ENCODE assay signal across 1 cellular context in the genomic region with DNA sequence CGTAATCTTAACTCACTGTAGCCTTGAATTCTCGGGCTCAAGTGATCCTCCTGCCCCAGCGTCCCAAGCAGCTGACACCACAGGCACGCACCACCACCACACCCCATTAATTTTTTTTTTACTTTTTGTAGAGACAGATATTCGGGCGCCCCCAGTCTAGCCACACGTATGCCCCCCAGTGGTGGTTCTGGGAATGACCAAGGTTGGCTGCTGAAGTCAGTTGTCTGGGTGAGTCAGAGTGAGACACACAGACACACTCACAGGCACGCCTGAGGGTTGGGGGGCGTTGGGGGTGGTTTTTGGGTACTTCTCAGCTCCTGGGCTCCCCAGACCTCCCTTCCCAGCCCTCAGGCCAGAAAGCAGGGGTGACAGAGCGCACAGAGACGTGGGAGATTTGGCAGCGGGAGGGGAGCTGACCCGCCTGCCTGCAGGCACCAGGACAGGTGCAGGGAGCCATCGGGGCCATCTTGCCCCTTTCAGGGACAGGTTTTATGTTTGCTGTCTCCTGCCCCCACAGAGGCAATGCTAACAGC.
TF ChIP-seq lines count a peak whose summit lies in the region.

No MANE protein-coding gene starts in this region.

TF ChIP-seq in K562, 482 proteins besides CTCF, POLR2A, EP300 and RAD21 (continued from another document and continues in another):
- TF ChIP-seq, protein P1, sequence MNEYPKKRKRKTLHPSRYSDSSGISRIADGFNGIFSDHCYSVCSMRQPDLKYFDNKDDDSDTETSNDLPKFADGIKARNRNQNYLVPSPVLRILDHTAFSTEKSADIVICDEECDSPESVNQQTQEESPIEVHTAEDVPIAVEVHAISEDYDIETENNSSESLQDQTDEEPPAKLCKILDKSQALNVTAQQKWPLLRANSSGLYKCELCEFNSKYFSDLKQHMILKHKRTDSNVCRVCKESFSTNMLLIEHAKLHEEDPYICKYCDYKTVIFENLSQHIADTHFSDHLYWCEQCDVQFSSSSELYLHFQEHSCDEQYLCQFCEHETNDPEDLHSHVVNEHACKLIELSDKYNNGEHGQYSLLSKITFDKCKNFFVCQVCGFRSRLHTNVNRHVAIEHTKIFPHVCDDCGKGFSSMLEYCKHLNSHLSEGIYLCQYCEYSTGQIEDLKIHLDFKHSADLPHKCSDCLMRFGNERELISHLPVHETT (CRISPR knock-in tag; conservative IDR thresholded peaks at IDR 0.05 in 1 of 2, IDR thresholded peaks at IDR 0.05 in 1 of 2), result no peak
- TF ChIP-seq ZNF445 (CRISPR knock-in tag; IDR thresholded peaks at IDR 0.05; ENCODE audit: low read depth) (no peak), RBM15 (IDR thresholded peaks at IDR 0.05; ENCODE audit: insufficient read depth, low read length) (no peak), SMAD4 (CRISPR knock-in tag; conservative IDR thresholded peaks at IDR 0.05) (peak; percentile 65; the same call in 1 of the 2 replicates), ZNF316 (IDR thresholded peaks at IDR 0.05) (no peak), ZNF197 (CRISPR knock-in tag; IDR thresholded peaks at IDR 0.05; ENCODE audit: low read depth) (no peak), PRPF4 (IDR thresholded peaks at IDR 0.05; ENCODE audit: insufficient read depth, low read depth, low read length, poor library complexity, severe bottlenecking) (no peak), ETV5 (CRISPR knock-in tag; IDR thresholded peaks at IDR 0.05; ENCODE audit: low read depth) (no peak), DIDO1 (tag; IDR thresholded peaks at IDR 0.05; ENCODE audit: low read depth) (no peak), RBM14 (IDR thresholded peaks at IDR 0.05; ENCODE audit: borderline replicate concordance, insufficient read depth, low read depth, low read length) (no peak), PBX2 (CRISPR knock-in tag; IDR thresholded peaks at IDR 0.05; ENCODE audit: low read depth) (no peak), PBX2 (tag; conservative IDR thresholded peaks at IDR 0.05; ENCODE audit: low read depth) (no peak), NR2F6 (CRISPR knock-in tag; IDR thresholded peaks at IDR 0.05) (no peak), NELFE (IDR thresholded peaks at IDR 0.05; ENCODE audit: insufficient read depth, insufficient read length) (no peak), HDAC2 (IDR thresholded peaks at IDR 0.05) (no peak), MAFK (IDR thresholded peaks at IDR 0.05; ENCODE audit: low read length) (no peak), TOE1 (IDR thresholded peaks at IDR 0.05; ENCODE audit: borderline replicate concordance) (no peak), TOE1 (CRISPR knock-in tag; IDR thresholded peaks at IDR 0.05; ENCODE audit: borderline replicate concordance, low read depth) (no peak), VEZF1 (CRISPR knock-in tag; IDR thresholded peaks at IDR 0.05) (peak; percentile 60), ARID3A (IDR thresholded peaks at IDR 0.05; ENCODE audit: borderline replicate concordance, low read depth, low read length) (no peak), ZBTB7A (IDR thresholded peaks at IDR 0.05; ENCODE audit: borderline replicate concordance, control insufficient read depth, low read depth, low read length) (peak; percentile 84; the same call in 1 of the 2 replicates), BRD4 (IDR thresholded peaks at IDR 0.05) (no peak), BDP1 (IDR thresholded peaks at IDR 0.05; ENCODE audit: insufficient read depth, insufficient read length) (no peak), TEAD4 (IDR thresholded peaks at IDR 0.05; ENCODE audit: low read length) (no peak), TEAD4 (CRISPR knock-in tag; IDR thresholded peaks at IDR 0.05; ENCODE audit: borderline replicate concordance) (no peak), ZNF699 (CRISPR knock-in tag; IDR thresholded peaks at IDR 0.05; ENCODE audit: insufficient replicate concordance) (no peak), ATF1 (CRISPR knock-in tag; IDR thresholded peaks at IDR 0.05) (no peak), ATF1 (tag; IDR thresholded peaks at IDR 0.05) (no peak), U2AF2 (optimal IDR thresholded peaks at IDR 0.05; ENCODE audit: low read depth, low read length) (no peak), FIP1L1 (IDR thresholded peaks at IDR 0.05; ENCODE audit: low read depth, low read length, poor library complexity, severe bottlenecking) (no peak), ELK3 (CRISPR knock-in tag; IDR thresholded peaks at IDR 0.05) (no peak), NBN (IDR thresholded peaks at IDR 0.05; ENCODE audit: low read depth) (peak; percentile 62; the same call in 1 of the 2 replicates), ZNF77 (CRISPR knock-in tag; IDR thresholded peaks at IDR 0.05) (no peak), RBM39 (optimal IDR thresholded peaks at IDR 0.05; ENCODE audit: low read depth, low read length) (no peak), NFIC (IDR thresholded peaks at IDR 0.05) (no peak), EGR1 (conservative IDR thresholded peaks at IDR 0.05) (peak; percentile 37; the same call in 1 of the 2 replicates), THRAP3 (IDR thresholded peaks at IDR 0.05; ENCODE audit: borderline replicate concordance) (no peak), SIN3A (IDR thresholded peaks at IDR 0.05; ENCODE audit: borderline replicate concordance in 2 of 2, control insufficient read depth in 1 of 2, low read depth in 2 of 2, low read length in 2 of 2) (0 out of 4 replicates have a peak, but pooled peaks of 1 of the 2 experiments have one; percentile 37), ZNF277 (CRISPR knock-in tag; IDR thresholded peaks at IDR 0.05; ENCODE audit: borderline replicate concordance) (no peak), TARDBP (IDR thresholded peaks at IDR 0.05) (no peak), MXD1 (CRISPR knock-in tag; IDR thresholded peaks at IDR 0.05; ENCODE audit: borderline replicate concordance, poor library complexity, severe bottlenecking) (no peak), ZNF23 (CRISPR knock-in tag; IDR thresholded peaks at IDR 0.05) (no peak), ZNF778 (CRISPR knock-in tag; IDR thresholded peaks at IDR 0.05) (no peak), GTF3C2 (IDR thresholded peaks at IDR 0.05; ENCODE audit: borderline replicate concordance, extremely low read depth, insufficient read length) (no peak)
- TF ChIP-seq, protein P2, sequence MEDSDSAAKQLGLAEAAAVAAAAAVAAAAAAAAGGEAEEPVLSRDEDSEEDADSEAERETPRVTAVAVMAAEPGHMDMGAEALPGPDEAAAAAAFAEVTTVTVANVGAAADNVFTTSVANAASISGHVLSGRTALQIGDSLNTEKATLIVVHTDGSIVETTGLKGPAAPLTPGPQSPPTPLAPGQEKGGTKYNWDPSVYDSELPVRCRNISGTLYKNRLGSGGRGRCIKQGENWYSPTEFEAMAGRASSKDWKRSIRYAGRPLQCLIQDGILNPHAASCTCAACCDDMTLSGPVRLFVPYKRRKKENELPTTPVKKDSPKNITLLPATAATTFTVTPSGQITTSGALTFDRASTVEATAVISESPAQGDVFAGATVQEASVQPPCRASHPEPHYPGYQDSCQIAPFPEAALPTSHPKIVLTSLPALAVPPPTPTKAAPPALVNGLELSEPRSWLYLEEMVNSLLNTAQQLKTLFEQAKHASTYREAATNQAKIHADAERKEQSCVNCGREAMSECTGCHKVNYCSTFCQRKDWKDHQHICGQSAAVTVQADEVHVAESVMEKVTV (CRISPR knock-in tag; IDR thresholded peaks at IDR 0.05), result peak; percentile 68; the same call in 1 of the 2 replicates
